Comparison of ENCODE assay signal across 18 cellular contexts in genomic region chr4:73732759-73733431, GRCh38.
"Had no signal": no experiment of that assay in that cellular context is flagged by ENCODE, and none has a peak within 500 bp of the region (broad histone marks: within the 10 kb centered on the region; RNA-seq: fewer than 3 reads in every experiment).

No MANE protein-coding gene starts in this region.

- ATAC-seq: body of pancreas; gastrocnemius medialis; left colon; stimulated activated naive B cell treated with anti-CD40 and anti-IgM and Interleukin-4, amounts not matched to agents 10 μg/mL and 1 μg/mL and 100 μg/mL, for 72 hours had no signal

- H3K27ac Mint-ChIP-seq: activated CD4-positive, alpha-beta T cell treated with anti-CD3 and anti-CD28 coated beads, Interleukin-2, amount 10 ng/mL, durations not matched to agents 7 days and 5 days; activated naive CD8-positive, alpha-beta T cell treated with anti-CD3 and anti-CD28 coated beads for 36 hours; activated T-helper 1 cell treated with anti-CD3 and anti-CD28 coated beads, Interleukin-12 subunit alpha, Interleukin-12 subunit beta, Interleukin-2, Interleukin-4 antibody, amounts not matched to agents 30 ng/mL and 10 ng/mL and 1 ng/mL, durations not matched to agents 14 hours and 24 hours and 36 hours; naive thymus-derived CD4-positive, alpha-beta T cell; stimulated activated naive B cell treated with anti-CD40 and anti-IgM and Interleukin-4, amounts not matched to agents 10 μg/mL and 1 μg/mL and 100 μg/mL, for 72 hours; T-helper 2 cell treated with Interferon-gamma antibody and Interleukin-4, amounts not matched to agents 5 μg/mL and 100 μg/mL, for 36 hours had no signal

- H3K36me3 Mint-ChIP-seq: activated naive CD8-positive, alpha-beta T cell treated with anti-CD3 and anti-CD28 coated beads for 36 hours; stimulated activated naive B cell treated with anti-CD40 and anti-IgM and Interleukin-4, amounts not matched to agents 10 μg/mL and 1 μg/mL and 100 μg/mL, for 72 hours had no signal

- H3K36me3 ChIP-seq: colonic mucosa, gastrocnemius medialis, tibial artery, uterus had no signal

- H3K9me3 Mint-ChIP-seq: activated CD4-positive, alpha-beta T cell treated with anti-CD3 and anti-CD28 coated beads, Interleukin-2, amount 10 ng/mL, durations not matched to agents 7 days and 5 days; activated naive CD8-positive, alpha-beta T cell treated with anti-CD3 and anti-CD28 coated beads for 36 hours; stimulated activated naive B cell treated with anti-CD40 and anti-IgM and Interleukin-4, amounts not matched to agents 10 μg/mL and 1 μg/mL and 100 μg/mL, for 72 hours; T-helper 2 cell treated with Interferon-gamma antibody and Interleukin-4, amounts not matched to agents 5 μg/mL and 100 μg/mL, for 36 hours had no signal

- H3K4me3 Mint-ChIP-seq: activated CD4-positive, alpha-beta T cell treated with anti-CD3 and anti-CD28 coated beads, Interleukin-2, amount 10 ng/mL, durations not matched to agents 7 days and 5 days; activated naive CD8-positive, alpha-beta T cell treated with anti-CD3 and anti-CD28 coated beads for 36 hours; activated T-helper 1 cell treated with anti-CD3 and anti-CD28 coated beads, Interleukin-12 subunit alpha, Interleukin-12 subunit beta, Interleukin-2, Interleukin-4 antibody, amounts not matched to agents 30 ng/mL and 10 ng/mL and 1 ng/mL, durations not matched to agents 14 hours and 24 hours and 36 hours; naive thymus-derived CD4-positive, alpha-beta T cell; stimulated activated naive B cell treated with anti-CD40 and anti-IgM and Interleukin-4, amounts not matched to agents 10 μg/mL and 1 μg/mL and 100 μg/mL, for 72 hours; T-helper 2 cell treated with Interferon-gamma antibody and Interleukin-4, amounts not matched to agents 5 μg/mL and 100 μg/mL, for 36 hours had no signal

- H3K9me3 ChIP-seq: body of pancreas, colonic mucosa, gastrocnemius medialis, mucosa of descending colon, tibial artery, uterus had no signal

- H3K27me3 Mint-ChIP-seq: activated CD4-positive, alpha-beta T cell treated with anti-CD3 and anti-CD28 coated beads, Interleukin-2, amount 10 ng/mL, durations not matched to agents 7 days and 5 days had no signal

- H3K4me1 ChIP-seq: colonic mucosa, uterus had no signal

- DNase-seq: activated CD4-positive, alpha-beta T cell treated with anti-CD3 and anti-CD28 coated beads, Interleukin-2, amount 10 ng/mL, durations not matched to agents 7 days and 5 days; activated CD8-positive, alpha-beta memory T cell treated with anti-CD3 and anti-CD28 coated beads for 24 hours; activated naive CD8-positive, alpha-beta T cell treated with anti-CD3 and anti-CD28 coated beads for 36 hours; body of pancreas; central memory CD4-positive, alpha-beta T cell; colonic mucosa; effector CD8-positive, alpha-beta T cell; gastrocnemius medialis; left colon; mucosa of descending colon; naive thymus-derived CD4-positive, alpha-beta T cell; stimulated activated CD4-positive, alpha-beta T cell treated with anti-CD3 and anti-CD28 coated beads, Interleukin-15, amount 100 ng/mL, for 24 hours; stimulated activated CD4-positive, alpha-beta T cell treated with anti-CD3 and anti-CD28 coated beads, Interleukin-4, amount 100 ng/mL, for 1 hour; stimulated activated naive B cell treated with anti-CD40 and anti-IgM and Interleukin-4, amounts not matched to agents 10 μg/mL and 1 μg/mL and 100 μg/mL, for 72 hours; tibial artery; uterus had no signal

- H3K4me3 ChIP-seq: body of pancreas, colonic mucosa, gastrocnemius medialis, mucosa of descending colon, tibial artery, uterus had no signal

- H3K27me3 ChIP-seq: body of pancreas, colonic mucosa, gastrocnemius medialis, tibial artery, uterus had no signal

- H3K27ac ChIP-seq: colonic mucosa, gastrocnemius medialis, tibial artery, uterus had no signal
